ENCODE assay signal across 1 cellular context in the genomic region with DNA sequence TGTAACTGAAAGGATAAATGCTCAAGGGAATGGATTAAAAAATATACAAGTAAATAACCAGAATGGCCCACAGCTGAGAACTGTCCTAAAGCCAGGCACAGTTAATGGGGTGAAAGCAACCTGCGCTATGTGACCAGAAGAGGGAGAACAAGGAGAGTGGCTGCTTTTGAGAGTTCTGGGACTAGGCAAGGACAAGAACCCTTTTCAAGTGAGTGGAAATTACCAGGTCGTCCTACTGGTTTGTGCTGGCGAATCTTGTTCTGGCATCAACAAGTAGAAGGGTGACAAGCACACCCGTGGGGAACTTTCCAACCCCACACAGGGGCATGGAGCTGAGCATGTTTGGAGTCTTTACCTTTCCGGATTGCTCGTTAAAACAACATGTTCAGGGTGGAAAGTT.
TF ChIP-seq lines count a peak whose summit lies in the region.

No MANE protein-coding gene starts in this region.

TF ChIP-seq in SK-N-SH, 30 proteins besides CTCF, POLR2A, EP300 and RAD21:
- no peak for TF ChIP-seq MXI1 (IDR thresholded peaks at IDR 0.05; ENCODE audit: low read depth, low read length)
- no peak for TF ChIP-seq FOXM1 (IDR thresholded peaks at IDR 0.05; ENCODE audit: low read depth)
- TF ChIP-seq GABPA (IDR thresholded peaks at IDR 0.05; ENCODE audit: low read depth): no peak
- TF ChIP-seq, protein P1, sequence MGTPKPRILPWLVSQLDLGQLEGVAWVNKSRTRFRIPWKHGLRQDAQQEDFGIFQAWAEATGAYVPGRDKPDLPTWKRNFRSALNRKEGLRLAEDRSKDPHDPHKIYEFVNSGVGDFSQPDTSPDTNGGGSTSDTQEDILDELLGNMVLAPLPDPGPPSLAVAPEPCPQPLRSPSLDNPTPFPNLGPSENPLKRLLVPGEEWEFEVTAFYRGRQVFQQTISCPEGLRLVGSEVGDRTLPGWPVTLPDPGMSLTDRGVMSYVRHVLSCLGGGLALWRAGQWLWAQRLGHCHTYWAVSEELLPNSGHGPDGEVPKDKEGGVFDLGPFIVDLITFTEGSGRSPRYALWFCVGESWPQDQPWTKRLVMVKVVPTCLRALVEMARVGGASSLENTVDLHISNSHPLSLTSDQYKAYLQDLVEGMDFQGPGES (IDR thresholded peaks at IDR 0.05; ENCODE audit: low read depth, low read length): no peak
- no peak for TF ChIP-seq RCOR1 (IDR thresholded peaks at IDR 0.05; ENCODE audit: low read length)
- TF ChIP-seq GATA2 (CRISPR knock-in tag; IDR thresholded peaks at IDR 0.05): no peak
TF ChIP-seq in SK-N-SH: peak in this region for 0.
